In genomic region chr21:45880097-45881068, GRCh38 we compare ENCODE assay signal across 8 cellular contexts.
DNase-seq lines count a peak whose midpoint lies in the region; ATAC-seq and TF ChIP-seq lines count a peak whose summit lies in the region.

No MANE protein-coding gene starts in this region.

- H3K4me1 ChIP-seq in SK-N-SH (ENCODE audit: control insufficient read depth in 1 of 2, insufficient read depth in 2 of 2, low read depth in 1 of 2, low read length in 1 of 2) (peaks cover 9 to 40% of the 10 kb centered on the region in 2 experiments; a peak in 3 of 4 replicates), heart left ventricle (peaks cover 0 to 21% (median 0%) of the 10 kb centered on the region in 12 donors), aorta (ENCODE audit: control insufficient read depth in 1 of 2, insufficient read depth in 2 of 2, low read length in 2 of 2) (no peaks in the 10 kb centered on the region)

- H3K4me1 Mint-ChIP-seq in activated naive CD4-positive, alpha-beta T cell treated with anti-CD3 and anti-CD28 coated beads, Interleukin-2, amount 50 U/mL, for 24 hours: peaks cover 68% of the 10 kb centered on the region

- peak overlapping the region; percentile 43 for H3K4me3 Mint-ChIP-seq in activated naive CD4-positive, alpha-beta T cell treated with anti-CD3 and anti-CD28 coated beads, Interleukin-2, amount 50 U/mL, for 24 hours

- H3K4me2 ChIP-seq in SK-N-SH: no peak overlapping the region

- H3K27me3 Mint-ChIP-seq in activated naive CD4-positive, alpha-beta T cell treated with anti-CD3 and anti-CD28 coated beads, Interleukin-2, amount 50 U/mL, for 24 hours: no peaks in the 10 kb centered on the region

- H3K9me2 ChIP-seq in SK-N-SH: no peaks in the 10 kb centered on the region

- no peaks in the 10 kb centered on the region for H3K79me2 ChIP-seq in SK-N-SH (ENCODE audit: insufficient read depth)

- peak; percentile 51 for DNase-seq in DMS 273 treated with DMSO at 0.1 percent for 48 hours (lab: John Stamatoyannopoulos, UW)
- peak; percentile 32 for DNase-seq in SK-N-SH
- peak in 4 of 5 donors; percentile 55 to 82 (median 75) for DNase-seq in heart left ventricle
- DNase-seq in pulmonary artery endothelial cell (ENCODE audit: low read depth, low spot score): peak; percentile 13
- peak; percentile 78 to 86 for DNase-seq in aorta

- no peaks in the 10 kb centered on the region for H4K20me1 ChIP-seq in SK-N-SH (ENCODE audit: insufficient read depth)

- no peak overlapping the region for H2AFZ ChIP-seq in SK-N-SH (ENCODE audit: low read depth)

- H3K27ac Mint-ChIP-seq in activated naive CD4-positive, alpha-beta T cell treated with anti-CD3 and anti-CD28 coated beads, Interleukin-2, amount 50 U/mL, for 24 hours: peak overlapping the region; percentile 83

- H3F3A ChIP-seq in SK-N-SH (replicated peaks; ENCODE audit: insufficient read depth): peaks cover 3% of the 10 kb centered on the region

- peak overlapping the region in 1 of 2 experiments; percentile 39; a peak in 1 of 4 replicates for H3K27ac ChIP-seq in SK-N-SH (ENCODE audit: low read depth in 2 of 2, low read length in 1 of 2)
- no peak overlapping the region for H3K27ac ChIP-seq in heart left ventricle
- no peak overlapping the region for H3K27ac ChIP-seq in aorta (ENCODE audit: low read depth in 1 of 2, low read length in 2 of 2)

- no peaks in the 10 kb centered on the region for H3K9me3 Mint-ChIP-seq in activated naive CD4-positive, alpha-beta T cell treated with anti-CD3 and anti-CD28 coated beads, Interleukin-2, amount 50 U/mL, for 24 hours

- CTCF ChIA-PET in SK-N-SH (lab: Yijun Ruan, JAX): interaction anchor here (0.6 to 3.3 kb wide), 26 partner anchors 8 to 794 kb away, joined by 3 to 23 read pairs (median 5); no protein-coding TSS in a partner anchor

- TF ChIP-seq POLR2A in heart left ventricle (IDR thresholded peaks at IDR 0.05): no peak

- intact Hi-C loops in heart left ventricle (cut with DNase I): no loop called here
- intact Hi-C loops in aorta (cut with DNase I): no loop called here

- H3K36me3 Mint-ChIP-seq in activated naive CD4-positive, alpha-beta T cell treated with anti-CD3 and anti-CD28 coated beads, Interleukin-2, amount 50 U/mL, for 24 hours: no peaks in the 10 kb centered on the region

- ATAC-seq in heart left ventricle (peak in 3 of 4 donors; percentile 77 to 83 (median 82)), aorta (ENCODE audit: low FRiP score) (peak; percentile 55), HG03108 (IDR thresholded peaks at IDR 0.05; ENCODE audit: unreplicated experiment) (no peak)

- POLR2A ChIA-PET in SK-N-SH (lab: Yijun Ruan, JAX): no interaction called here

- H3K9ac ChIP-seq in SK-N-SH: no peak overlapping the region

- 70% methylated on average over 22 of the region's 29 CpGs for WGBS in SK-N-SH (ENCODE audit: low lambda C conversion rate)
- WGBS in heart left ventricle, 4 donors: 49 to 55% (median 52%) methylated on average over 28 to 29 of the region's 29 CpGs
- 41 to 47% methylated on average over 29 of the region's 29 CpGs for WGBS in aorta, 2 donors

- peak; percentile 78 for TF ChIP-seq CTCF in LNCAP (IDR thresholded peaks at IDR 0.05)
- TF ChIP-seq CTCF in SK-N-SH (IDR thresholded peaks at IDR 0.05): peak; percentile 73
- peak; percentile 34 to 81 (median 63) for TF ChIP-seq CTCF in heart left ventricle (IDR thresholded peaks at IDR 0.05)

- H3K4me3 ChIP-seq in SK-N-SH (ENCODE audit: low read depth in 2 of 2, low read length in 1 of 2): no peak overlapping the region
- H3K4me3 ChIP-seq in heart left ventricle: no peak overlapping the region
- H3K4me3 ChIP-seq in aorta (ENCODE audit: low read length in 2 of 2): no peak overlapping the region

- no peaks in the 10 kb centered on the region for H3K36me3 ChIP-seq in SK-N-SH (replicated peaks in 1 of 2; ENCODE audit: control insufficient read depth in 1 of 2, insufficient read depth in 2 of 2, low read length in 1 of 2)
- H3K36me3 ChIP-seq in heart left ventricle: no peaks in the 10 kb centered on the region
- H3K36me3 ChIP-seq in aorta (ENCODE audit: control insufficient read depth in 1 of 2, insufficient read depth in 2 of 2, low read length in 1 of 2): no peaks in the 10 kb centered on the region

- H3K9me3 ChIP-seq in SK-N-SH: no peaks in the 10 kb centered on the region
- H3K9me3 ChIP-seq in heart left ventricle: no peaks in the 10 kb centered on the region
- H3K9me3 ChIP-seq in aorta (ENCODE audit: control insufficient read depth, low read length): no peaks in the 10 kb centered on the region

- TF ChIP-seq EP300 in SK-N-SH (IDR thresholded peaks at IDR 0.05; ENCODE audit: borderline replicate concordance in 1 of 2, low read depth in 1 of 2, low read length in 1 of 2): no peak

- peak; percentile 63 for TF ChIP-seq RAD21 in SK-N-SH (IDR thresholded peaks at IDR 0.05; ENCODE audit: low read length)

- no peaks in the 10 kb centered on the region for H3K27me3 ChIP-seq in SK-N-SH (ENCODE audit: insufficient read depth)
- peaks cover 0 to 11% (median 0%) of the 10 kb centered on the region in 9 donors for H3K27me3 ChIP-seq in heart left ventricle
- no peaks in the 10 kb centered on the region for H3K27me3 ChIP-seq in aorta (ENCODE audit: control insufficient read depth in 1 of 2, insufficient read depth in 2 of 2, low read length in 1 of 2)

TF ChIP-seq in SK-N-SH, 30 proteins besides CTCF, POLR2A, EP300 and RAD21:
- TF ChIP-seq CHD2 (IDR thresholded peaks at IDR 0.05; ENCODE audit: low read length, partially characterized antibody): no peak
- TF ChIP-seq FOSL2 (IDR thresholded peaks at IDR 0.05; ENCODE audit: borderline replicate concordance, low read depth): no peak
- no peak for TF ChIP-seq MEF2A (IDR thresholded peaks at IDR 0.05; ENCODE audit: borderline replicate concordance, low read depth)
- TF ChIP-seq USF2 (IDR thresholded peaks at IDR 0.05; ENCODE audit: borderline replicate concordance, low read depth, low read length): no peak
- peak; percentile 59 for TF ChIP-seq SMC3 (IDR thresholded peaks at IDR 0.05; ENCODE audit: low read depth, low read length)
- peak; percentile 39 for TF ChIP-seq MXI1 (IDR thresholded peaks at IDR 0.05; ENCODE audit: low read depth, low read length)
- no peak for TF ChIP-seq FOXJ3 (CRISPR knock-in tag; IDR thresholded peaks at IDR 0.05)

Comparison
In these comparisons a context has a peak if more than half of its experiments do, and no peak if none do; other contexts are left out.
1. DNase-seq: peak in every context shown above with its lines; median percentile 82 in aorta; 75 in heart left ventricle; 51 in DMS 273 treated with DMSO at 0.1 percent for 48 hours; 32 in SK-N-SH; 13 in pulmonary artery endothelial cell.